Comparison of ENCODE assay signal across 8 cellular contexts in genomic region chr2:168455692-168456525, GRCh38. TPM values are rescaled to one million over a fixed set of nuclear protein-coding genes. Genes with fewer than 3 reads are reported as not detected.
DNase-seq lines count a peak whose midpoint lies in the region.

Gene CERS6 (plus strand): TSS chr2:168456272. CDS start chr2:168456449, 177 bp downstream.

- H4K20me1 ChIP-seq in GM23248 (ENCODE audit: insufficient read depth), result no peaks in the 10 kb centered on the region

- H3K9ac ChIP-seq in GM23248, result peak within 1 kb of the TSS; percentile 86

- H3K9me3 ChIP-seq in GM23248 (ENCODE audit: low read depth) (no peaks in the 10 kb centered on the region), KOPT-K1 (ENCODE audit: insufficient read depth, low read length, poor library complexity, severe bottlenecking) (no peaks in the 10 kb centered on the region)

- peak; percentile 95 for DNase-seq in ELR (ENCODE audit: low read depth)
- DNase-seq in GM23248, result peak; percentile 99
- DNase-seq in SK-MEL-5 (ENCODE audit: low read depth, low spot score), result peak; percentile 87
- peak; percentile 87 for DNase-seq in activated naive CD4-positive, alpha-beta T cell treated with anti-CD3 and anti-CD28 coated beads, Interleukin-2, amount 50 U/mL, for 16 hours
- DNase-seq in glomerular endothelial cell (ENCODE audit: extremely low read depth, low read depth, low spot score), result no peak
- peak; percentile 89 for DNase-seq in occipital lobe (lab: John Stamatoyannopoulos, UW)
- peak; percentile 84 for DNase-seq in superior temporal gyrus (ENCODE audit: extremely low spot score)

- peak within 1 kb of the TSS; percentile 93 for H3K4me2 ChIP-seq in GM23248 (ENCODE audit: unreplicated experiment)

- H3K27me3 ChIP-seq in GM23248 (replicated peaks; ENCODE audit: insufficient read depth), result no peaks in the 10 kb centered on the region

- in situ Hi-C loops in GM23248 (cut with MboI) (no loop called here), SK-MEL-5 (cut with HindIII; ENCODE audit: low pct_unique_long_range_greater_than_20kb, low sequenced_read_pairs) (no loop called here)

- H3K9me2 ChIP-seq in GM23248 (ENCODE audit: insufficient read depth), result no peaks in the 10 kb centered on the region

- H3K36me3 ChIP-seq in GM23248 (ENCODE audit: low read depth) (no peaks in the 10 kb centered on the region), KOPT-K1 (ENCODE audit: insufficient read depth, low read length) (no peaks in the 10 kb centered on the region)

- H3F3A ChIP-seq in GM23248 (ENCODE audit: insufficient read depth), result no peaks in the 10 kb centered on the region

- H2AFZ ChIP-seq in GM23248, result peak within 1 kb of the TSS; percentile 95

- H3K79me2 ChIP-seq in GM23248 (ENCODE audit: insufficient read depth), result peaks cover 43% of the 10 kb centered on the region

- H3K4me1 ChIP-seq in GM23248 (ENCODE audit: insufficient read depth), result peaks cover 7% of the 10 kb centered on the region; the same call in 1 of the 2 replicates

- WGBS in GM23248 (ENCODE audit: low coverage in 1 of 2, low lambda C conversion rate in 2 of 2, missing lambda C conversion rate in 2 of 2), 2 experiments, result 1 to 2% methylated on average over 58 to 70 of the region's 70 CpGs

- H3K27ac ChIP-seq in GM23248 (peak within 1 kb of the TSS; percentile 24; the same call in 1 of the 2 replicates), KOPT-K1 (ENCODE audit: low read depth, low read length, poor library complexity, severe bottlenecking) (peak within 1 kb of the TSS; percentile 84)

- H3K4me3 ChIP-seq in GM23248, result peak within 1 kb of the TSS; percentile 89

RNA-seq across cellular contexts. Expression of gene CERS6, which starts in this region (rescaled TPM):
- 16.0 and 17.8 TPM in 2 replicates for total RNA-seq in GM23248 (2014; rRNA removed; shearing (Covaris generic))
- polyA plus RNA-seq in GM23248 (2016; fragmentation: Nextera tagmentation; extraction: Ambion mirVana), result 7.9 and 8.3 TPM in 2 replicates
- total RNA-seq in SK-MEL-5 (2014; rRNA removed; shearing (Covaris generic)), result 20.2 and 20.3 TPM in 2 replicates
- 10.0 and 14.5 TPM in 2 replicates for polyA plus RNA-seq in SK-MEL-5 (2015; cell fraction: cytosol; rRNA removed)
- 6.2 and 8.1 TPM in 2 replicates for polyA plus RNA-seq in SK-MEL-5 (2015; cell fraction: nucleus; rRNA removed)
- total RNA-seq in glomerular endothelial cell, result 11.3 and 13.5 TPM in 2 replicates
- 146 TPM for total RNA-seq in occipital lobe
